In the genomic region with DNA sequence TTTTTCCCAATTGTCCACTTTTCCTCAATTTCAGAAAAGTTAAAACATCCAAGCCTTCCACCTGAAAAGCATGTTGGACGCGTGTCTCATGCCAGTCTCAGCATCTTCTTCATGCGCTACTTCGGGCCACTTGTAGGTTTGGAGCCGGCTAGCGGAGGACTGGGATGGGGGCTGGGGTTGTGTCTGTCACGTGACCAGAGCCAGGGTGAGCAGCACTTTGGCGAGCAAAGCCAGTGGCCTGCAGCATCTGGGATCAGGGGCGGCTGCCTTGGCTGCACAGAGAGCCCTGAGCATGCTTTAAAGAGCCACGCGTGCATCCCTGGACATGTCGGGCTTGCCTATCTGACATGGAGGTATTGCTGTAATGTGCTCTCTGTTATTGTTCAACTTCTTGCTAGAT, we compare ENCODE assay signal across 1 cellular context.
TF ChIP-seq lines count a peak whose summit lies in the region.

No MANE protein-coding gene starts in this region.

TF ChIP-seq in K562, 482 proteins besides CTCF, POLR2A, EP300 and RAD21:
- peak; percentile 87 for TF ChIP-seq RAD51 (IDR thresholded peaks at IDR 0.05; ENCODE audit: borderline replicate concordance, low read depth)
- TF ChIP-seq, protein P1, sequence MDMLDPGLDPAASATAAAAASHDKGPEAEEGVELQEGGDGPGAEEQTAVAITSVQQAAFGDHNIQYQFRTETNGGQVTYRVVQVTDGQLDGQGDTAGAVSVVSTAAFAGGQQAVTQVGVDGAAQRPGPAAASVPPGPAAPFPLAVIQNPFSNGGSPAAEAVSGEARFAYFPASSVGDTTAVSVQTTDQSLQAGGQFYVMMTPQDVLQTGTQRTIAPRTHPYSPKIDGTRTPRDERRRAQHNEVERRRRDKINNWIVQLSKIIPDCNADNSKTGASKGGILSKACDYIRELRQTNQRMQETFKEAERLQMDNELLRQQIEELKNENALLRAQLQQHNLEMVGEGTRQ (CRISPR knock-in tag; IDR thresholded peaks at IDR 0.05), result peak; percentile 65
- no peak for TF ChIP-seq TSC22D4 (tag; IDR thresholded peaks at IDR 0.05)
- no peak for TF ChIP-seq SMAD4 (CRISPR knock-in tag; conservative IDR thresholded peaks at IDR 0.05)
- no peak for TF ChIP-seq MCM3 (IDR thresholded peaks at IDR 0.05)
- 0 out of 2 replicates have a peak, but pooled peaks have one; percentile 25 for TF ChIP-seq BHLHE40 (IDR thresholded peaks at IDR 0.05; ENCODE audit: low read length)
- TF ChIP-seq TOE1 (IDR thresholded peaks at IDR 0.05; ENCODE audit: borderline replicate concordance), result peak; percentile 68; the same call in 1 of the 2 replicates
- no peak for TF ChIP-seq TOE1 (CRISPR knock-in tag; IDR thresholded peaks at IDR 0.05; ENCODE audit: borderline replicate concordance, low read depth)
- TF ChIP-seq, protein P2, sequence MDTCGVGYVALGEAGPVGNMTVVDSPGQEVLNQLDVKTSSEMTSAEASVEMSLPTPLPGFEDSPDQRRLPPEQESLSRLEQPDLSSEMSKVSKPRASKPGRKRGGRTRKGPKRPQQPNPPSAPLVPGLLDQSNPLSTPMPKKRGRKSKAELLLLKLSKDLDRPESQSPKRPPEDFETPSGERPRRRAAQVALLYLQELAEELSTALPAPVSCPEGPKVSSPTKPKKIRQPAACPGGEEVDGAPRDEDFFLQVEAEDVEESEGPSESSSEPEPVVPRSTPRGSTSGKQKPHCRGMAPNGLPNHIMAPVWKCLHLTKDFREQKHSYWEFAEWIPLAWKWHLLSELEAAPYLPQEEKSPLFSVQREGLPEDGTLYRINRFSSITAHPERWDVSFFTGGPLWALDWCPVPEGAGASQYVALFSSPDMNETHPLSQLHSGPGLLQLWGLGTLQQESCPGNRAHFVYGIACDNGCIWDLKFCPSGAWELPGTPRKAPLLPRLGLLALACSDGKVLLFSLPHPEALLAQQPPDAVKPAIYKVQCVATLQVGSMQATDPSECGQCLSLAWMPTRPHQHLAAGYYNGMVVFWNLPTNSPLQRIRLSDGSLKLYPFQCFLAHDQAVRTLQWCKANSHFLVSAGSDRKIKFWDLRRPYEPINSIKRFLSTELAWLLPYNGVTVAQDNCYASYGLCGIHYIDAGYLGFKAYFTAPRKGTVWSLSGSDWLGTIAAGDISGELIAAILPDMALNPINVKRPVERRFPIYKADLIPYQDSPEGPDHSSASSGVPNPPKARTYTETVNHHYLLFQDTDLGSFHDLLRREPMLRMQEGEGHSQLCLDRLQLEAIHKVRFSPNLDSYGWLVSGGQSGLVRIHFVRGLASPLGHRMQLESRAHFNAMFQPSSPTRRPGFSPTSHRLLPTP (IDR thresholded peaks at IDR 0.05; ENCODE audit: borderline replicate concordance, extremely low read depth, insufficient read length), result no peak
- TF ChIP-seq, protein P3, sequence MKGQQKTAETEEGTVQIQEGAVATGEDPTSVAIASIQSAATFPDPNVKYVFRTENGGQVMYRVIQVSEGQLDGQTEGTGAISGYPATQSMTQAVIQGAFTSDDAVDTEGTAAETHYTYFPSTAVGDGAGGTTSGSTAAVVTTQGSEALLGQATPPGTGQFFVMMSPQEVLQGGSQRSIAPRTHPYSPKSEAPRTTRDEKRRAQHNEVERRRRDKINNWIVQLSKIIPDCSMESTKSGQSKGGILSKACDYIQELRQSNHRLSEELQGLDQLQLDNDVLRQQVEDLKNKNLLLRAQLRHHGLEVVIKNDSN (CRISPR knock-in tag; IDR thresholded peaks at IDR 0.05), result peak; percentile 61; the same call in 1 of the 2 replicates
- TF ChIP-seq, protein P4, sequence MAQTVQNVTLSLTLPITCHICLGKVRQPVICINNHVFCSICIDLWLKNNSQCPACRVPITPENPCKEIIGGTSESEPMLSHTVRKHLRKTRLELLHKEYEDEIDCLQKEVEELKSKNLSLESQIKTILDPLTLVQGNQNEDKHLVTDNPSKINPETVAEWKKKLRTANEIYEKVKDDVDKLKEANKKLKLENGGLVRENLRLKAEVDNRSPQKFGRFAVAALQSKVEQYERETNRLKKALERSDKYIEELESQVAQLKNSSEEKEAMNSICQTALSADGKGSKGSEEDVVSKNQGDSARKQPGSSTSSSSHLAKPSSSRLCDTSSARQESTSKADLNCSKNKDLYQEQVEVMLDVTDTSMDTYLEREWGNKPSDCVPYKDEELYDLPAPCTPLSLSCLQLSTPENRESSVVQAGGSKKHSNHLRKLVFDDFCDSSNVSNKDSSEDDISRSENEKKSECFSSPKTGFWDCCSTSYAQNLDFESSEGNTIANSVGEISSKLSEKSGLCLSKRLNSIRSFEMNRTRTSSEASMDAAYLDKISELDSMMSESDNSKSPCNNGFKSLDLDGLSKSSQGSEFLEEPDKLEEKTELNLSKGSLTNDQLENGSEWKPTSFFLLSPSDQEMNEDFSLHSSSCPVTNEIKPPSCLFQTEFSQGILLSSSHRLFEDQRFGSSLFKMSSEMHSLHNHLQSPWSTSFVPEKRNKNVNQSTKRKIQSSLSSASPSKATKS (CRISPR knock-in tag; IDR thresholded peaks at IDR 0.05), result no peak
- TF ChIP-seq CBFA2T2 (conservative IDR thresholded peaks at IDR 0.05), result peak; percentile 40
- TF ChIP-seq, protein P5, sequence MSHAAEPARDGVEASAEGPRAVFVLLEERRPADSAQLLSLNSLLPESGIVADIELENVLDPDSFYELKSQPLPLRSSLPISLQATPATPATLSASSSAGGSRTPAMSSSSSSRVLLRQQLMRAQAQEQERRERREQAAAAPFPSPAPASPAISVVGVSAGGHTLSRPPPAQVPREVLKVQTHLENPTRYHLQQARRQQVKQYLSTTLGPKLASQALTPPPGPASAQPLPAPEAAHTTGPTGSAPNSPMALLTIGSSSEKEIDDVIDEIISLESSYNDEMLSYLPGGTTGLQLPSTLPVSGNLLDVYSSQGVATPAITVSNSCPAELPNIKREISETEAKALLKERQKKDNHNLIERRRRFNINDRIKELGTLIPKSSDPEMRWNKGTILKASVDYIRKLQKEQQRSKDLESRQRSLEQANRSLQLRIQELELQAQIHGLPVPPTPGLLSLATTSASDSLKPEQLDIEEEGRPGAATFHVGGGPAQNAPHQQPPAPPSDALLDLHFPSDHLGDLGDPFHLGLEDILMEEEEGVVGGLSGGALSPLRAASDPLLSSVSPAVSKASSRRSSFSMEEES (CRISPR knock-in tag; IDR thresholded peaks at IDR 0.05), result peak; percentile 91
- TF ChIP-seq, protein P6, sequence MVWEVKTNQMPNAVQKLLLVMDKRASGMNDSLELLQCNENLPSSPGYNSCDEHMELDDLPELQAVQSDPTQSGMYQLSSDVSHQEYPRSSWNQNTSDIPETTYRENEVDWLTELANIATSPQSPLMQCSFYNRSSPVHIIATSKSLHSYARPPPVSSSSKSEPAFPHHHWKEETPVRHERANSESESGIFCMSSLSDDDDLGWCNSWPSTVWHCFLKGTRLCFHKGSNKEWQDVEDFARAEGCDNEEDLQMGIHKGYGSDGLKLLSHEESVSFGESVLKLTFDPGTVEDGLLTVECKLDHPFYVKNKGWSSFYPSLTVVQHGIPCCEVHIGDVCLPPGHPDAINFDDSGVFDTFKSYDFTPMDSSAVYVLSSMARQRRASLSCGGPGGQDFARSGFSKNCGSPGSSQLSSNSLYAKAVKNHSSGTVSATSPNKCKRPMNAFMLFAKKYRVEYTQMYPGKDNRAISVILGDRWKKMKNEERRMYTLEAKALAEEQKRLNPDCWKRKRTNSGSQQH (CRISPR knock-in tag; IDR thresholded peaks at IDR 0.05), result no peak
TF ChIP-seq in K562: peak in this region for 7.
